ENCODE assay signal across 7 cellular contexts in genomic region chr6:99183066-99183465, GRCh38.
"Had no signal": no experiment of that assay in that cellular context is flagged by ENCODE, and none has a peak within 500 bp of the region (broad histone marks: within the 10 kb centered on the region; RNA-seq: fewer than 3 reads in every experiment).

No MANE protein-coding gene starts in this region.

- DNase-seq: GDM1, GF-D8 had no signal

- FAIRE-seq: G401.6, GM12878, GM12891, GM18507, GM19239 had no signal

- ATAC-seq: GM12878 had no signal

- H3K4me3 ChIP-seq: GM12878 had no signal
